ENCODE assay signal across 22 cellular contexts in genomic region chr4:155984398-155984797, GRCh38. TPM values are rescaled to one million over a fixed set of nuclear protein-coding genes. Genes with fewer than 3 reads are reported as not detected.
DNase-seq lines count a peak whose midpoint lies in the region; ATAC-seq and TF ChIP-seq lines count a peak whose summit lies in the region.
"Had no signal": no experiment of that assay in that cellular context is flagged by ENCODE, and none has a peak within 500 bp of the region (broad histone marks: within the 10 kb centered on the region; RNA-seq: fewer than 3 reads in every experiment).

No MANE protein-coding gene starts in this region.

- ATAC-seq in GM19452 (IDR thresholded peaks at IDR 0.05; ENCODE audit: unreplicated experiment): no peak
- ATAC-seq: GM12878 had no signal

- H3K4me3 Mint-ChIP-seq in endodermal cell: no peak overlapping the region
- H3K4me3 Mint-ChIP-seq: CD14-positive monocyte; CD4-positive, alpha-beta memory T cell; CD4-positive, CD25-positive, alpha-beta regulatory T cell; CD8-positive, alpha-beta memory T cell had no signal

- no peaks in the 10 kb centered on the region for H3K4me1 ChIP-seq in endodermal cell (ENCODE audit: control insufficient read depth, insufficient read depth, low read length)
- H3K4me1 ChIP-seq: BE2C, BLaER1 had no signal

- H3K27me3 ChIP-seq in endodermal cell (ENCODE audit: control insufficient read depth, insufficient read depth, low read length, poor library complexity, severe bottlenecking) (no peaks in the 10 kb centered on the region), dorsolateral prefrontal cortex (no peaks in the 10 kb centered on the region)
- H3K27me3 ChIP-seq: BE2C, BLaER1 had no signal

- H3K4me1 Mint-ChIP-seq in endodermal cell: peaks cover 2% of the 10 kb centered on the region
- H3K4me1 Mint-ChIP-seq: CD14-positive monocyte; CD4-positive, alpha-beta memory T cell; CD4-positive, CD25-positive, alpha-beta regulatory T cell; CD8-positive, alpha-beta memory T cell had no signal

- no peak for TF ChIP-seq CTCF in endodermal cell (conservative IDR thresholded peaks at IDR 0.05)
- TF ChIP-seq CTCF in dorsolateral prefrontal cortex (IDR thresholded peaks at IDR 0.05 in 54 of 56, conservative IDR thresholded peaks at IDR 0.05 in 2 of 56; ENCODE audit: low read depth in 1 of 56, partially characterized antibody in 56 of 56): no peak

- peak overlapping the region; percentile 87 for H3K27ac ChIP-seq in endodermal cell (ENCODE audit: low read depth, low read length)
- H3K27ac ChIP-seq in dorsolateral prefrontal cortex: no peak overlapping the region
- H3K27ac ChIP-seq: BLaER1 had no signal

- peaks cover 5% of the 10 kb centered on the region for H3K9me3 Mint-ChIP-seq in endodermal cell

- DNase-seq in NCI-H748 (lab: John Stamatoyannopoulos, UW; ENCODE audit: unreplicated experiment): peak; percentile 37
- DNase-seq in NCI-H748 treated with DMSO at 0.1 percent for 48 hours (lab: John Stamatoyannopoulos, UW): no peak
- no peak for DNase-seq in endodermal cell
- no peak for DNase-seq in dorsolateral prefrontal cortex
- DNase-seq: 8988T; ACHN; BE2C; C1 segment of cervical spinal cord; CD4-positive, alpha-beta memory T cell; CD4-positive, CD25-positive, alpha-beta regulatory T cell; CD8-positive, alpha-beta memory T cell; DMS 273 treated with DMSO at 0.1 percent for 48 hours; DMS153; DMS53; DMS79; DND-41; EL; GDM1 had no signal

- intact Hi-C loops in dorsolateral prefrontal cortex (cut with DNase I): no loop called here

- no peak overlapping the region for H3K9ac ChIP-seq in endodermal cell (ENCODE audit: extremely low read depth, low read length, poor library complexity, severe bottlenecking)
- H3K9ac ChIP-seq: BLaER1 had no signal

- no peaks in the 10 kb centered on the region for H3K36me3 ChIP-seq in endodermal cell (ENCODE audit: control insufficient read depth, insufficient read depth, low read length)
- H3K36me3 ChIP-seq: BE2C, BLaER1 had no signal

- H3K4me3 ChIP-seq in endodermal cell (ENCODE audit: low read length) (no peak overlapping the region), dorsolateral prefrontal cortex (no peak overlapping the region)
- H3K4me3 ChIP-seq: BLaER1, GM12878 had no signal

- 80 to 96% methylated on average over 1 to 3 of the region's 3 CpGs for WGBS in endodermal cell (ENCODE audit: insufficient coverage in 1 of 2, insufficient read length in 1 of 2), 2 experiments

- peaks cover 4% of the 10 kb centered on the region for H3K36me3 Mint-ChIP-seq in endodermal cell (ENCODE audit: low read depth)
- H3K36me3 Mint-ChIP-seq: CD14-positive monocyte; CD4-positive, alpha-beta memory T cell; CD4-positive, CD25-positive, alpha-beta regulatory T cell; CD8-positive, alpha-beta memory T cell had no signal

- H3K9me3 ChIP-seq in endodermal cell (ENCODE audit: control insufficient read depth, low read length): peaks cover 9% of the 10 kb centered on the region
- H3K9me3 ChIP-seq: BE2C, BLaER1 had no signal

- H3K27me3 Mint-ChIP-seq in endodermal cell (ENCODE audit: insufficient read depth): no peaks in the 10 kb centered on the region
- H3K27me3 Mint-ChIP-seq: CD4-positive, CD25-positive, alpha-beta regulatory T cell; CD8-positive, alpha-beta memory T cell had no signal

- H3K27ac Mint-ChIP-seq in endodermal cell: no peak overlapping the region
- H3K27ac Mint-ChIP-seq: CD14-positive monocyte; CD4-positive, alpha-beta memory T cell; CD4-positive, CD25-positive, alpha-beta regulatory T cell; CD8-positive, alpha-beta memory T cell had no signal

RNA-seq across cellular contexts. Expression of gene CTSO, which starts 30.7 kb away (rescaled TPM):
- total RNA-seq in endodermal cell (1 to 10 TPM; 4.2 to 5.4 TPM), dorsolateral prefrontal cortex (10 to 100 TPM in 74 of 120 experiments, 1 to 10 TPM in 46; 3.4 to 19.4 (median 10.6) TPM)
- 3.8 TPM for polyA plus RNA-seq in endodermal cell (2013, experiment 1 of 2)
- 3.8 TPM for polyA plus RNA-seq in endodermal cell (2013, experiment 2 of 2)
